In the genomic region with DNA sequence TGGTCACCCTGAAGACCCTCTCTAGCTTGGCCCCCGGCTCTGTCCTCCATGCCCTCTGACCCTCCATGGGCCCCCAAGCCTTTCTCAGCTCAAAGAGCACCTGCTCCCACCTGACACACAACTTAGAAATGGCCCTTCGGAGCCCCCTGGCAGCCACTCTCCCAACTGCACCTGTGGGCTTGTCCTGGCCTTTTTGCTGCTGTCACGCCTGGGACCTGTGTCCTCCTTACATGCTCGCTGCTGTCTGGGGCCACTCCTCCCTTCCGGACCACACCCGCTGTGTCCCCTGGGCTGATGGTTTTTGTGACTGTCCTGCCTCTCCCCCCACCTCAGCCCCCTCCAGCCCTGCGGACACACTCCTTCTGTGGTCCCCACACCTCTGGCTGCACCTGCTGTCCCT, we compare ENCODE assay signal across 27 cellular contexts.
DNase-seq lines count a peak whose midpoint lies in the region; ATAC-seq and FAIRE-seq lines count a peak whose summit lies in the region.
"Had no signal": no experiment of that assay in that cellular context is flagged by ENCODE, and none has a peak within 500 bp of the region (broad histone marks: within the 10 kb centered on the region; RNA-seq: fewer than 3 reads in every experiment).

No MANE protein-coding gene starts in this region.

- H3K27ac ChIP-seq in angular gyrus (ENCODE audit: low read depth, low read length) = peak overlapping the region; percentile 48
- H3K27ac ChIP-seq in temporal lobe (ENCODE audit: low read depth, low read length) = peak overlapping the region; percentile 47
- H3K27ac ChIP-seq: breast epithelium, HL-60, KMS-11, thoracic aorta, vagina had no signal

- DNase-seq in NCI-H2081 (lab: John Stamatoyannopoulos, UW) (peak; percentile 53 to 84), NCI-H2081 treated with DMSO at 0.1 percent for 48 hours (lab: John Stamatoyannopoulos, UW) (no peak), NCI-H510A (lab: John Stamatoyannopoulos, UW) (peak; percentile 77), GM19239 (ENCODE audit: insufficient read length, low spot score) (no peak)
- no peak for DNase-seq in stimulated activated CD4-positive, alpha-beta T cell treated with anti-CD3 and anti-CD28 coated beads, Interleukin-2, amount 100 ng/mL, for 24 hours
- DNase-seq: activated B cell treated with CpG ODN at 0.5 μM for 24 hours; activated naive CD4-positive, alpha-beta T cell treated with anti-CD3 and anti-CD28 coated beads, Interleukin-2, amount 50 U/mL, for 16 hours; amniotic stem cell; CD4-positive, alpha-beta memory T cell; DMS79 treated with DMSO at 0.1 percent for 48 hours; glutamatergic neuron; islet precursor cell; left ventricle myocardium superior; NCI-H1436 treated with DMSO at 0.1 percent for 48 hours; NCI-H446; nucleus accumbens; SIG-M5; stimulated activated CD4-positive, alpha-beta T cell treated with anti-CD3 and anti-CD28 coated beads, Interleukin-15, amount 100 ng/mL, for 24 hours; stimulated activated naive CD8-positive, alpha-beta T cell treated with anti-CD3 and anti-CD28 coated beads, Interleukin-15, Interleukin-2, amounts not matched to agents 100 U/mL and 50 U/mL, for 24 hours had no signal

- no peak for ATAC-seq in GM18517 (IDR thresholded peaks at IDR 0.05; ENCODE audit: unreplicated experiment)
- ATAC-seq: left ventricle myocardium superior; stimulated activated naive CD8-positive, alpha-beta T cell treated with anti-CD3 and anti-CD28 coated beads, Interleukin-15, Interleukin-2, amounts not matched to agents 100 U/mL and 50 U/mL, for 24 hours had no signal

- FAIRE-seq in GM19239 (lab: Jason Lieb, UNC) = no peak

Comparison
In these comparisons a context has a peak if more than half of its experiments do, and no peak if none do; other contexts are left out.
1. DNase-seq: peak in NCI-H2081 (2 of 2) and NCI-H510A (single experiment); none in NCI-H2081 treated with DMSO at 0.1 percent for 48 hours (single experiment), GM19239 (single experiment) and stimulated activated CD4-positive, alpha-beta T cell treated with anti-CD3 and anti-CD28 coated beads, Interleukin-2, amount 100 ng/mL, for 24 hours (0 of 2).